Comparison of ENCODE assay signal across 1 cellular context in the genomic region with DNA sequence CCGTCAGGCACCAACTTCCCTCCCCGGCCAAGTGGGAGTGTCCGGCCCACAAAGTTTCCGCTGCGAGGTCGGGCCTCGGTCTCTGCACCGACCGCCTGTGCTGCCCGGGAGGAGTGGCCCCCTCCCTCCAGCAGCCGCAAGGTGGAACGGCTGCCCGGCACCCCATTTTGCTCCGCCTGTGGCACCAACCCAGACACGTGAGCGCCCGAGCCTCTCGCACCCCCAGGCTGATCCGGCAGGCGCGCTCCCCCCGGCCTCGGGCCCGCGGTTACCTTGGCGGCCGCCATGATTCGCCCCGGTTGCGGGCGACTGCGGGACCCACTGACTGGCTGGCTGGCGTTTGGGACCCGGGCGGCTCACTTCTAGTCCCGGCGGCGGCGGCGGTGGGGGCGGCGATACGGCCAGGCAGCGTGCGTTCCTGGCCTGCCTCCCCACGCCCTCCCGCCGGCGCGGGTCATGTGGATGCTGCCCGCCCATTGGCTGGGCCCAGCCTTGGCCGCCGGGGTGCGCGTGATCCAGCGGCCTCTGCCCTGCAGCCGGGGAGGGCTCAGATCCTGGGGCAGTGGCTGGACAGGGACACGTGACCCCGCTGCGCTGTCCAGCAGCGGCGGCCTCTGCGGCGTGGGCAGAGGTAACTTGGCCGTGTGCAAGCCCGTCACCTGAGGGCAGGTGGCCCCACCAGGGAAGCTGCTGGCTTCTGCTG.
TF ChIP-seq lines count a peak whose summit lies in the region.

A gene with protein sequence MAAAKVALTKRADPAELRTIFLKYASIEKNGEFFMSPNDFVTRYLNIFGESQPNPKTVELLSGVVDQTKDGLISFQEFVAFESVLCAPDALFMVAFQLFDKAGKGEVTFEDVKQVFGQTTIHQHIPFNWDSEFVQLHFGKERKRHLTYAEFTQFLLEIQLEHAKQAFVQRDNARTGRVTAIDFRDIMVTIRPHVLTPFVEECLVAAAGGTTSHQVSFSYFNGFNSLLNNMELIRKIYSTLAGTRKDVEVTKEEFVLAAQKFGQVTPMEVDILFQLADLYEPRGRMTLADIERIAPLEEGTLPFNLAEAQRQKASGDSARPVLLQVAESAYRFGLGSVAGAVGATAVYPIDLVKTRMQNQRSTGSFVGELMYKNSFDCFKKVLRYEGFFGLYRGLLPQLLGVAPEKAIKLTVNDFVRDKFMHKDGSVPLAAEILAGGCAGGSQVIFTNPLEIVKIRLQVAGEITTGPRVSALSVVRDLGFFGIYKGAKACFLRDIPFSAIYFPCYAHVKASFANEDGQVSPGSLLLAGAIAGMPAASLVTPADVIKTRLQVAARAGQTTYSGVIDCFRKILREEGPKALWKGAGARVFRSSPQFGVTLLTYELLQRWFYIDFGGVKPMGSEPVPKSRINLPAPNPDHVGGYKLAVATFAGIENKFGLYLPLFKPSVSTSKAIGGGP (minus strand): TSS at position 429 of the 703 bp plus-strand sequence. CDS start 142 bp downstream, at position 287.

TF ChIP-seq in HepG2, 621 proteins besides CTCF, POLR2A, EP300 and RAD21 (continued from another document and continues in another):
- TF ChIP-seq, protein P1, sequence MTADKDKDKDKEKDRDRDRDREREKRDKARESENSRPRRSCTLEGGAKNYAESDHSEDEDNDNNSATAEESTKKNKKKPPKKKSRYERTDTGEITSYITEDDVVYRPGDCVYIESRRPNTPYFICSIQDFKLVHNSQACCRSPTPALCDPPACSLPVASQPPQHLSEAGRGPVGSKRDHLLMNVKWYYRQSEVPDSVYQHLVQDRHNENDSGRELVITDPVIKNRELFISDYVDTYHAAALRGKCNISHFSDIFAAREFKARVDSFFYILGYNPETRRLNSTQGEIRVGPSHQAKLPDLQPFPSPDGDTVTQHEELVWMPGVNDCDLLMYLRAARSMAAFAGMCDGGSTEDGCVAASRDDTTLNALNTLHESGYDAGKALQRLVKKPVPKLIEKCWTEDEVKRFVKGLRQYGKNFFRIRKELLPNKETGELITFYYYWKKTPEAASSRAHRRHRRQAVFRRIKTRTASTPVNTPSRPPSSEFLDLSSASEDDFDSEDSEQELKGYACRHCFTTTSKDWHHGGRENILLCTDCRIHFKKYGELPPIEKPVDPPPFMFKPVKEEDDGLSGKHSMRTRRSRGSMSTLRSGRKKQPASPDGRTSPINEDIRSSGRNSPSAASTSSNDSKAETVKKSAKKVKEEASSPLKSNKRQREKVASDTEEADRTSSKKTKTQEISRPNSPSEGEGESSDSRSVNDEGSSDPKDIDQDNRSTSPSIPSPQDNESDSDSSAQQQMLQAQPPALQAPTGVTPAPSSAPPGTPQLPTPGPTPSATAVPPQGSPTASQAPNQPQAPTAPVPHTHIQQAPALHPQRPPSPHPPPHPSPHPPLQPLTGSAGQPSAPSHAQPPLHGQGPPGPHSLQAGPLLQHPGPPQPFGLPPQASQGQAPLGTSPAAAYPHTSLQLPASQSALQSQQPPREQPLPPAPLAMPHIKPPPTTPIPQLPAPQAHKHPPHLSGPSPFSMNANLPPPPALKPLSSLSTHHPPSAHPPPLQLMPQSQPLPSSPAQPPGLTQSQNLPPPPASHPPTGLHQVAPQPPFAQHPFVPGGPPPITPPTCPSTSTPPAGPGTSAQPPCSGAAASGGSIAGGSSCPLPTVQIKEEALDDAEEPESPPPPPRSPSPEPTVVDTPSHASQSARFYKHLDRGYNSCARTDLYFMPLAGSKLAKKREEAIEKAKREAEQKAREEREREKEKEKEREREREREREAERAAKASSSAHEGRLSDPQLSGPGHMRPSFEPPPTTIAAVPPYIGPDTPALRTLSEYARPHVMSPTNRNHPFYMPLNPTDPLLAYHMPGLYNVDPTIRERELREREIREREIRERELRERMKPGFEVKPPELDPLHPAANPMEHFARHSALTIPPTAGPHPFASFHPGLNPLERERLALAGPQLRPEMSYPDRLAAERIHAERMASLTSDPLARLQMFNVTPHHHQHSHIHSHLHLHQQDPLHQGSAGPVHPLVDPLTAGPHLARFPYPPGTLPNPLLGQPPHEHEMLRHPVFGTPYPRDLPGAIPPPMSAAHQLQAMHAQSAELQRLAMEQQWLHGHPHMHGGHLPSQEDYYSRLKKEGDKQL (CRISPR knock-in tag; IDR thresholded peaks at IDR 0.05; ENCODE audit: low read depth) = peak; percentile 78; the same call in 1 of the 2 replicates
- TF ChIP-seq, protein P2, sequence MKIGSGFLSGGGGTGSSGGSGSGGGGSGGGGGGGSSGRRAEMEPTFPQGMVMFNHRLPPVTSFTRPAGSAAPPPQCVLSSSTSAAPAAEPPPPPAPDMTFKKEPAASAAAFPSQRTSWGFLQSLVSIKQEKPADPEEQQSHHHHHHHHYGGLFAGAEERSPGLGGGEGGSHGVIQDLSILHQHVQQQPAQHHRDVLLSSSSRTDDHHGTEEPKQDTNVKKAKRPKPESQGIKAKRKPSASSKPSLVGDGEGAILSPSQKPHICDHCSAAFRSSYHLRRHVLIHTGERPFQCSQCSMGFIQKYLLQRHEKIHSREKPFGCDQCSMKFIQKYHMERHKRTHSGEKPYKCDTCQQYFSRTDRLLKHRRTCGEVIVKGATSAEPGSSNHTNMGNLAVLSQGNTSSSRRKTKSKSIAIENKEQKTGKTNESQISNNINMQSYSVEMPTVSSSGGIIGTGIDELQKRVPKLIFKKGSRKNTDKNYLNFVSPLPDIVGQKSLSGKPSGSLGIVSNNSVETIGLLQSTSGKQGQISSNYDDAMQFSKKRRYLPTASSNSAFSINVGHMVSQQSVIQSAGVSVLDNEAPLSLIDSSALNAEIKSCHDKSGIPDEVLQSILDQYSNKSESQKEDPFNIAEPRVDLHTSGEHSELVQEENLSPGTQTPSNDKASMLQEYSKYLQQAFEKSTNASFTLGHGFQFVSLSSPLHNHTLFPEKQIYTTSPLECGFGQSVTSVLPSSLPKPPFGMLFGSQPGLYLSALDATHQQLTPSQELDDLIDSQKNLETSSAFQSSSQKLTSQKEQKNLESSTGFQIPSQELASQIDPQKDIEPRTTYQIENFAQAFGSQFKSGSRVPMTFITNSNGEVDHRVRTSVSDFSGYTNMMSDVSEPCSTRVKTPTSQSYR (CRISPR knock-in tag; IDR thresholded peaks at IDR 0.05; ENCODE audit: borderline replicate concordance) = peak; percentile 24; the same call in 1 of the 2 replicates
- TF ChIP-seq, protein P3, sequence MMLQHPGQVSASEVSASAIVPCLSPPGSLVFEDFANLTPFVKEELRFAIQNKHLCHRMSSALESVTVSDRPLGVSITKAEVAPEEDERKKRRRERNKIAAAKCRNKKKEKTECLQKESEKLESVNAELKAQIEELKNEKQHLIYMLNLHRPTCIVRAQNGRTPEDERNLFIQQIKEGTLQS (CRISPR knock-in tag; IDR thresholded peaks at IDR 0.05) = 0 out of 2 replicates have a peak, but pooled peaks have one; percentile 25
- TF ChIP-seq ZNF143 (CRISPR knock-in tag; IDR thresholded peaks at IDR 0.05) = peak; percentile 17; the same call in 1 of the 2 replicates
- TF ChIP-seq, protein P4, sequence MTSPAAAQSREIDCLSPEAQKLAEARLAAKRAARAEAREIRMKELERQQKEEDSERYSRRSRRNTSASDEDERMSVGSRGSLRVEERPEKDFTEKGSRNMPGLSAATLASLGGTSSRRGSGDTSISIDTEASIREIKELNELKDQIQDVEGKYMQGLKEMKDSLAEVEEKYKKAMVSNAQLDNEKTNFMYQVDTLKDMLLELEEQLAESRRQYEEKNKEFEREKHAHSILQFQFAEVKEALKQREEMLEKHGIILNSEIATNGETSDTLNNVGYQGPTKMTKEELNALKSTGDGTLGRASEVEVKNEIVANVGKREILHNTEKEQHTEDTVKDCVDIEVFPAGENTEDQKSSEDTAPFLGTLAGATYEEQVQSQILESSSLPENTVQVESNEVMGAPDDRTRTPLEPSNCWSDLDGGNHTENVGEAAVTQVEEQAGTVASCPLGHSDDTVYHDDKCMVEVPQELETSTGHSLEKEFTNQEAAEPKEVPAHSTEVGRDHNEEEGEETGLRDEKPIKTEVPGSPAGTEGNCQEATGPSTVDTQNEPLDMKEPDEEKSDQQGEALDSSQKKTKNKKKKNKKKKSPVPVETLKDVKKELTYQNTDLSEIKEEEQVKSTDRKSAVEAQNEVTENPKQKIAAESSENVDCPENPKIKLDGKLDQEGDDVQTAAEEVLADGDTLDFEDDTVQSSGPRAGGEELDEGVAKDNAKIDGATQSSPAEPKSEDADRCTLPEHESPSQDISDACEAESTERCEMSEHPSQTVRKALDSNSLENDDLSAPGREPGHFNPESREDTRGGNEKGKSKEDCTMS (CRISPR knock-in tag; conservative IDR thresholded peaks at IDR 0.05) = no peak
- TF ChIP-seq SIX1 (CRISPR knock-in tag; IDR thresholded peaks at IDR 0.05; ENCODE audit: borderline replicate concordance) = 0 out of 2 replicates have a peak, but pooled peaks have one; percentile 2
- TF ChIP-seq ZNF282 (IDR thresholded peaks at IDR 0.05; ENCODE audit: partially characterized antibody) = no peak
- TF ChIP-seq, protein P5, sequence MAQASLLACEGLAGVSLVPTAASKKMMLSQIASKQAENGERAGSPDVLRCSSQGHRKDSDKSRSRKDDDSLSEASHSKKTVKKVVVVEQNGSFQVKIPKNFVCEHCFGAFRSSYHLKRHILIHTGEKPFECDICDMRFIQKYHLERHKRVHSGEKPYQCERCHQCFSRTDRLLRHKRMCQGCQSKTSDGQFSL (CRISPR knock-in tag; IDR thresholded peaks at IDR 0.05) = peak; percentile 7; the same call in 1 of the 2 replicates
- no peak for TF ChIP-seq HHEX (CRISPR knock-in tag; IDR thresholded peaks at IDR 0.05)
- TF ChIP-seq, protein P6, sequence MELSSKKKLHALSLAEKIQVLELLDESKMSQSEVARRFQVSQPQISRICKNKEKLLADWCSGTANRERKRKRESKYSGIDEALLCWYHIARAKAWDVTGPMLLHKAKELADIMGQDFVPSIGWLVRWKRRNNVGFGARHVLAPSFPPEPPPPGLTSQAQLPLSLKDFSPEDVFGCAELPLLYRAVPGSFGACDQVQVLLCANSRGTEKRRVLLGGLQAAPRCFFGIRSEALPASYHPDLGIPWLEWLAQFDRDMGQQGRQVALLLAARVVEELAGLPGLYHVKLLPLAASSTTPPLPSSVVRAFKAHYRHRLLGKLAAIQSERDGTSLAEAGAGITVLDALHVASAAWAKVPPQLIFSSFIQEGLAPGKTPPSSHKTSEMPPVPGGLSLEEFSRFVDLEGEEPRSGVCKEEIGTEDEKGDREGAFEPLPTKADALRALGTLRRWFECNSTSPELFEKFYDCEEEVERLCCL (CRISPR knock-in tag; IDR thresholded peaks at IDR 0.05; ENCODE audit: borderline replicate concordance) = peak; percentile 81; the same call in 1 of the 2 replicates
- TF ChIP-seq GFI1 (CRISPR knock-in tag; IDR thresholded peaks at IDR 0.05; ENCODE audit: borderline replicate concordance) = peak; percentile 75
- peak; percentile 95 for TF ChIP-seq ZNF468 (CRISPR knock-in tag; IDR thresholded peaks at IDR 0.05)
- TF ChIP-seq, protein P7, sequence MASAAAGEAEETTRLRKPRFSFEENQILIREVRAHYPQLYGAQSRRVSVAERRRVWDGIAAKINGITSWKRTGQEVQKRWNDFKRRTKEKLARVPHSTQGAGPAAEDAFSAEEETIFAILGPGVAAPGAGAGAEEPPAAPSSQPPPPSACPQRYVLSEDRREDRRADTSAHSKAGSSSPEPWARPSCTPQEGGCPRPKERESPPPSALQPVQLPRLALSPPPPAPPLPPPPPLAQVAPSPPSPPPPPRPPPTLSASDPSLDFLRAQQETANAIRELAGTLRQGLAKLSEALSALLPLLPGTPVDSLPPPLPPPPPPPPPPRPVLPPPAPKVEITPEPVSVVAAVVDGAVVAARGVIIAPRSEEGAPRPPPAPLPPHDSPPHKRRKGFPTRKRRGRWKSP (CRISPR knock-in tag; IDR thresholded peaks at IDR 0.05) = peak; percentile 85
- peak; percentile 90 for TF ChIP-seq KDM2A (CRISPR knock-in tag; IDR thresholded peaks at IDR 0.05; ENCODE audit: borderline replicate concordance, low read depth)
- TF ChIP-seq HOXA9 (CRISPR knock-in tag; IDR thresholded peaks at IDR 0.05; ENCODE audit: borderline replicate concordance) = peak; percentile 90
- TF ChIP-seq, protein P8, sequence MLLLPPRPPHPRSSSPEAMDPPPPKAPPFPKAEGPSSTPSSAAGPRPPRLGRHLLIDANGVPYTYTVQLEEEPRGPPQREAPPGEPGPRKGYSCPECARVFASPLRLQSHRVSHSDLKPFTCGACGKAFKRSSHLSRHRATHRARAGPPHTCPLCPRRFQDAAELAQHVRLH (CRISPR knock-in tag; IDR thresholded peaks at IDR 0.05; ENCODE audit: borderline replicate concordance, low read depth) = peak; percentile 93; the same call in 1 of the 2 replicates
- TF ChIP-seq SMAD1 (CRISPR knock-in tag; IDR thresholded peaks at IDR 0.05; ENCODE audit: borderline replicate concordance, low read depth) = peak; percentile 91; the same call in 1 of the 2 replicates
- peak; percentile 99 for TF ChIP-seq ZSCAN21 (CRISPR knock-in tag; IDR thresholded peaks at IDR 0.05; ENCODE audit: borderline replicate concordance)
- no peak; the same call in 1 of the 2 replicates for TF ChIP-seq HOXA5 (CRISPR knock-in tag; IDR thresholded peaks at IDR 0.05)
- TF ChIP-seq ZNF761 (CRISPR knock-in tag; conservative IDR thresholded peaks at IDR 0.05) = peak; percentile 97
- TF ChIP-seq, protein P9, sequence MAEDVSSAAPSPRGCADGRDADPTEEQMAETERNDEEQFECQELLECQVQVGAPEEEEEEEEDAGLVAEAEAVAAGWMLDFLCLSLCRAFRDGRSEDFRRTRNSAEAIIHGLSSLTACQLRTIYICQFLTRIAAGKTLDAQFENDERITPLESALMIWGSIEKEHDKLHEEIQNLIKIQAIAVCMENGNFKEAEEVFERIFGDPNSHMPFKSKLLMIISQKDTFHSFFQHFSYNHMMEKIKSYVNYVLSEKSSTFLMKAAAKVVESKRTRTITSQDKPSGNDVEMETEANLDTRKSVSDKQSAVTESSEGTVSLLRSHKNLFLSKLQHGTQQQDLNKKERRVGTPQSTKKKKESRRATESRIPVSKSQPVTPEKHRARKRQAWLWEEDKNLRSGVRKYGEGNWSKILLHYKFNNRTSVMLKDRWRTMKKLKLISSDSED (CRISPR knock-in tag; IDR thresholded peaks at IDR 0.05) = 0 out of 2 replicates have a peak, but pooled peaks have one; percentile 90
- no peak for TF ChIP-seq SRSF9 (IDR thresholded peaks at IDR 0.05; ENCODE audit: borderline replicate concordance, insufficient read depth, low read depth, low read length, poor library complexity, severe bottlenecking)
- peak; percentile 94 for TF ChIP-seq ZNF501 (CRISPR knock-in tag; IDR thresholded peaks at IDR 0.05)
- peak in 1 of 2 experiments; percentile 50; a peak in 2 of 4 replicates for TF ChIP-seq NR2F1 (CRISPR knock-in tag; IDR thresholded peaks at IDR 0.05)
- 0 out of 2 replicates have a peak, but pooled peaks have one; percentile 60 for TF ChIP-seq ZNF317 (CRISPR knock-in tag; IDR thresholded peaks at IDR 0.05)
- TF ChIP-seq, protein P10, sequence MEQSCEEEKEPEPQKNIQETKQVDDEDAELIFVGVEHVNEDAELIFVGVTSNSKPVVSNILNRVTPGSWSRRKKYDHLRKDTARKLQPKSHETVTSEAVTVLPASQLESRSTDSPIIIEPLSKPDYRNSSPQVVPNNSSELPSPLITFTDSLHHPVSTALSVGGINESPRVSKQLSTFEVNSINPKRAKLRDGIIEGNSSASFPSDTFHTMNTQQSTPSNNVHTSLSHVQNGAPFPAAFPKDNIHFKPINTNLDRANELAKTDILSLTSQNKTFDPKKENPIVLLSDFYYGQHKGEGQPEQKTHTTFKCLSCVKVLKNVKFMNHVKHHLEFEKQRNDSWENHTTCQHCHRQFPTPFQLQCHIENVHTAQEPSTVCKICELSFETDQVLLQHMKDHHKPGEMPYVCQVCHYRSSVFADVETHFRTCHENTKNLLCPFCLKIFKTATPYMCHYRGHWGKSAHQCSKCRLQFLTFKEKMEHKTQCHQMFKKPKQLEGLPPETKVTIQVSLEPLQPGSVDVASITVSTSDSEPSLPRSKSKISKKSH (CRISPR knock-in tag; IDR thresholded peaks at IDR 0.05; ENCODE audit: borderline replicate concordance) = peak; percentile 92; the same call in 1 of the 2 replicates
- no peak; the same call in 1 of the 2 replicates for TF ChIP-seq ZNF562 (CRISPR knock-in tag; IDR thresholded peaks at IDR 0.05; ENCODE audit: borderline replicate concordance)
- peak; percentile 85 for TF ChIP-seq ZBTB38 (CRISPR knock-in tag; IDR thresholded peaks at IDR 0.05)
- TF ChIP-seq ZNF674 (CRISPR knock-in tag; IDR thresholded peaks at IDR 0.05; ENCODE audit: low read depth) = no peak; the same call in 1 of the 2 replicates
- TF ChIP-seq ZNF737 (CRISPR knock-in tag; IDR thresholded peaks at IDR 0.05; ENCODE audit: borderline replicate concordance) = 0 out of 2 replicates have a peak, but pooled peaks have one; percentile 91
